Comparison of ENCODE assay signal across 8 cellular contexts in genomic region chr7:98252655-98253054, GRCh38. TPM values are rescaled to one million over a fixed set of nuclear protein-coding genes. Genes with fewer than 3 reads are reported as not detected.
DNase-seq lines count a peak whose midpoint lies in the region; ATAC-seq and TF ChIP-seq lines count a peak whose summit lies in the region.

No MANE protein-coding gene starts in this region.

- H3K4me3 Mint-ChIP-seq in IgD-negative memory B cell: peak overlapping the region; percentile 90 to 97 (median 96)
- H3K4me3 Mint-ChIP-seq in chondrocyte (ENCODE audit: unreplicated experiment): peak overlapping the region; percentile 96
- H3K4me3 Mint-ChIP-seq in naive B cell: peak overlapping the region; percentile 91 to 98 (median 96)

- peaks cover 2% of the 10 kb centered on the region; the same call in 1 of the 2 replicates for H3K4me1 ChIP-seq in BE2C

- H3K27me3 Mint-ChIP-seq in IgD-negative memory B cell: no peaks in the 10 kb centered on the region
- H3K27me3 Mint-ChIP-seq in chondrocyte (ENCODE audit: low read depth): no peaks in the 10 kb centered on the region
- no peaks in the 10 kb centered on the region for H3K27me3 Mint-ChIP-seq in naive B cell

- no peaks in the 10 kb centered on the region for H3K9me3 ChIP-seq in BE2C

- DNase-seq in BE2C: no peak
- no peak for DNase-seq in chondrocyte (ENCODE audit: low spot score)
- DNase-seq in naive B cell: no peak
- DNase-seq in amniotic stem cell (lab: John Stamatoyannopoulos, UW): no peak
- no peak for DNase-seq in NCI-H1048 (lab: John Stamatoyannopoulos, UW)
- DNase-seq in NCI-H524 (lab: John Stamatoyannopoulos, UW): no peak

- H3K36me3 Mint-ChIP-seq in IgD-negative memory B cell: peaks cover 6% of the 10 kb centered on the region
- peaks cover 5% of the 10 kb centered on the region for H3K36me3 Mint-ChIP-seq in chondrocyte (ENCODE audit: low read depth)
- peaks cover 0 to 6% of the 10 kb centered on the region in 2 donors for H3K36me3 Mint-ChIP-seq in naive B cell

- no peaks in the 10 kb centered on the region for H3K27me3 ChIP-seq in BE2C

- H3K27ac Mint-ChIP-seq in IgD-negative memory B cell (peak overlapping the region; percentile 92 to 94 (median 93)), chondrocyte (ENCODE audit: unreplicated experiment) (peak overlapping the region; percentile 91), naive B cell (peak overlapping the region; percentile 88 to 97 (median 96))

- H3K9me3 Mint-ChIP-seq in IgD-negative memory B cell (no peaks in the 10 kb centered on the region), chondrocyte (ENCODE audit: low read depth) (no peaks in the 10 kb centered on the region), naive B cell (no peaks in the 10 kb centered on the region)

- peaks cover 20 to 31% (median 26%) of the 10 kb centered on the region in 3 donors for H3K4me1 Mint-ChIP-seq in IgD-negative memory B cell
- H3K4me1 Mint-ChIP-seq in chondrocyte (ENCODE audit: low read depth): peaks cover 27% of the 10 kb centered on the region
- H3K4me1 Mint-ChIP-seq in naive B cell: peaks cover 23 to 44% (median 42%) of the 10 kb centered on the region in 3 donors

- no peak for ATAC-seq in naive B cell (ENCODE audit: low read depth in 2 of 2)
- no peak for ATAC-seq in GM21529 (IDR thresholded peaks at IDR 0.05; ENCODE audit: unreplicated experiment)

- H3K4me3 ChIP-seq in BE2C (ENCODE audit: low read depth, low read length): peak overlapping the region; percentile 92

- TF ChIP-seq CTCF in BE2C (IDR thresholded peaks at IDR 0.05; ENCODE audit: low read depth, low read length) (no peak), chondrocyte (IDR thresholded peaks at IDR 0.05) (peak; percentile 20)

- no peaks in the 10 kb centered on the region for H3K36me3 ChIP-seq in BE2C

RNA-seq across cellular contexts. Expression of gene TECPR1, which starts 0.6 kb away (rescaled TPM):
- polyA plus RNA-seq in BE2C (2012; ENCODE audit: insufficient read depth, insufficient read length, low read depth): 32.9 TPM
- polyA plus RNA-seq in IgD-negative memory B cell (28.8 TPM), naive B cell (ENCODE audit: low read depth in 6 of 6) (10 to 100 TPM in 5 of 6 donors, 1 to 10 TPM in 1; 6.5 to 23.8 (median 12.4) TPM)
- total RNA-seq in chondrocyte: 27.3 to 33.8 TPM (median 32.0 TPM) in 3 replicates

RNA-seq across cellular contexts. Expression of gene BRI3, which starts 28.8 kb away (rescaled TPM):
- polyA plus RNA-seq in BE2C (2012; ENCODE audit: insufficient read depth, insufficient read length, low read depth): 316 TPM
- polyA plus RNA-seq in IgD-negative memory B cell (16.6 TPM), naive B cell (ENCODE audit: low read depth in 6 of 6) (10 to 100 TPM; 12.1 to 21.6 (median 17.2) TPM)
- 264 to 370 TPM (median 359 TPM) in 3 replicates for total RNA-seq in chondrocyte

RNA-seq across cellular contexts. Expression of gene BHLHA15, which starts 41.4 kb away (rescaled TPM):
- polyA plus RNA-seq in BE2C (2012; ENCODE audit: insufficient read depth, insufficient read length, low read depth): 0.85 TPM
- polyA plus RNA-seq in IgD-negative memory B cell: 5.3 TPM
- 0.32 to 1.2 TPM in 2 of 3 replicates, not detected in the other for total RNA-seq in chondrocyte
- 1 to 10 TPM in 3 of 6 donors, under 1 TPM in 1, not detected in 2; 0.61 to 3.9 (median 1.7) TPM for polyA plus RNA-seq in naive B cell (ENCODE audit: low read depth in 6 of 6)
